ENCODE assay signal across 8 cellular contexts in genomic region chr6:33634203-33634727, GRCh38. TPM values are rescaled to one million over a fixed set of nuclear protein-coding genes. Genes with fewer than 3 reads are reported as not detected.
DNase-seq lines count a peak whose midpoint lies in the region; ATAC-seq and TF ChIP-seq lines count a peak whose summit lies in the region.

No MANE protein-coding gene starts in this region.

- peaks cover 51% of the 10 kb centered on the region for H3K4me1 Mint-ChIP-seq in MCF 10A (ENCODE audit: insufficient read depth, unreplicated experiment)
- peaks cover 45% of the 10 kb centered on the region for H3K4me1 Mint-ChIP-seq in memory B cell

- intact Hi-C loops in MCF 10A (cut with micrococcal nuclease), result no loop called here

- H3K9me3 Mint-ChIP-seq in MCF 10A (ENCODE audit: unreplicated experiment), result no peaks in the 10 kb centered on the region
- H3K9me3 Mint-ChIP-seq in memory B cell, result no peaks in the 10 kb centered on the region

- POLR2A ChIA-PET in MCF 10A (lab: Yijun Ruan, JAX), result interaction anchor here (0.9 to 4.5 kb wide), 5 partner anchors 10 to 48 kb away, joined by 3 to 51 read pairs (median 3); partner anchors contain the start of gene ITPR3

- H2AFZ ChIP-seq in ACC112 (ENCODE audit: low read length, unreplicated experiment), result no peak overlapping the region
- no peak overlapping the region for H2AFZ ChIP-seq in Karpas-422 (ENCODE audit: low read length)

- peaks cover 32% of the 10 kb centered on the region for H4K20me1 ChIP-seq in Karpas-422 (ENCODE audit: insufficient read depth, low read depth, low read length)

- no TSS peak for BruUV-seq in MCF 10A (replicated peaks; lab: Mats Ljungman, UMichigan)

- peak overlapping the region; percentile 83 for H3K4me3 ChIP-seq in ACC112 (ENCODE audit: low read depth, low read length)
- peak overlapping the region; percentile 56; the same call in 1 of the 2 replicates for H3K4me3 ChIP-seq in Karpas-422 (ENCODE audit: low read length)

- H3K9me3 ChIP-seq in Karpas-422 (ENCODE audit: low read length), result no peaks in the 10 kb centered on the region

- H3K79me2 ChIP-seq in ACC112 (ENCODE audit: control insufficient read depth, insufficient read depth, low read length, unreplicated experiment) (peaks cover 48% of the 10 kb centered on the region), Karpas-422 (ENCODE audit: low read length) (no peaks in the 10 kb centered on the region)

- H3K36me3 Mint-ChIP-seq in MCF 10A (ENCODE audit: insufficient read depth, unreplicated experiment), result peaks cover 16% of the 10 kb centered on the region
- H3K36me3 Mint-ChIP-seq in memory B cell, result peaks cover 12% of the 10 kb centered on the region

- H3K27ac Mint-ChIP-seq in MCF 10A (ENCODE audit: low read depth, unreplicated experiment) (no peak overlapping the region), memory B cell (peak overlapping the region; percentile 19)

- no peaks in the 10 kb centered on the region for H3K36me3 ChIP-seq in ACC112 (ENCODE audit: insufficient read depth, low read length)
- H3K36me3 ChIP-seq in Karpas-422 (ENCODE audit: insufficient read depth, low read length), result no peaks in the 10 kb centered on the region

- no peak overlapping the region for H3K27ac ChIP-seq in ACC112 (ENCODE audit: low read depth, low read length)
- H3K27ac ChIP-seq in Karpas-422 (ENCODE audit: low read length), result no peak overlapping the region

- DNase-seq in Karpas-422, result no peak
- DNase-seq in MCF 10A (ENCODE audit: unreplicated experiment), result no peak
- DNase-seq in memory B cell (ENCODE audit: low spot score in 2 of 2), result no peak
- DNase-seq in cerebellar nuclear complex (lab: John Stamatoyannopoulos, UW), result no peak
- no peak for DNase-seq in HK-2 (ENCODE audit: unreplicated experiment)

- H3K9me2 ChIP-seq in Karpas-422 (replicated peaks; ENCODE audit: insufficient read depth, low read length), result no peaks in the 10 kb centered on the region

- H3K9ac ChIP-seq in Karpas-422 (ENCODE audit: low read length), result peak overlapping the region; percentile 54

- H3K27me3 Mint-ChIP-seq in MCF 10A (ENCODE audit: insufficient read depth, unreplicated experiment) (no peaks in the 10 kb centered on the region), memory B cell (no peaks in the 10 kb centered on the region)

- no peaks in the 10 kb centered on the region for H3K27me3 ChIP-seq in ACC112 (ENCODE audit: insufficient read depth, low read length)
- H3K27me3 ChIP-seq in Karpas-422 (ENCODE audit: low read length), result no peaks in the 10 kb centered on the region

- peak overlapping the region; percentile 61 for H3K4me2 ChIP-seq in Karpas-422 (ENCODE audit: low read depth, low read length, poor library complexity, severe bottlenecking)

- CTCF ChIA-PET in MCF 10A (lab: Yijun Ruan, JAX), result interaction anchor here (0.9 to 2.2 kb wide), 4 partner anchors 12 to 67 kb away, joined by 3 to 10 read pairs (median 4); no protein-coding TSS in a partner anchor

- ATAC-seq in memory B cell (ENCODE audit: low read depth) (no peak), HG03045 (IDR thresholded peaks at IDR 0.05; ENCODE audit: unreplicated experiment) (no peak), GM19467 (IDR thresholded peaks at IDR 0.05; ENCODE audit: unreplicated experiment) (no peak)

- H3K4me1 ChIP-seq in ACC112 (ENCODE audit: control insufficient read depth, insufficient read depth, low read length, unreplicated experiment), result peaks cover 21% of the 10 kb centered on the region
- H3K4me1 ChIP-seq in Karpas-422 (ENCODE audit: low read length), result peaks cover 11% of the 10 kb centered on the region

- TF ChIP-seq CTCF in MCF 10A (IDR thresholded peaks at IDR 0.05; ENCODE audit: unreplicated experiment), result no peak

- peak overlapping the region; percentile 72 for H3K4me3 Mint-ChIP-seq in MCF 10A (ENCODE audit: unreplicated experiment)
- peak overlapping the region; percentile 80 for H3K4me3 Mint-ChIP-seq in memory B cell

RNA-seq across cellular contexts. Expression of gene ITPR3, which starts 13.1 kb away (rescaled TPM):
- total RNA-seq in Karpas-422 (2014; rRNA removed; shearing (Covaris generic); ENCODE audit: low replicate concordance), result 3.9 and 6.1 TPM in 2 replicates
- 86.9 and 109 TPM in 2 replicates for total RNA-seq in MCF 10A (2022)

RNA-seq across cellular contexts. Expression of gene BAK1, which starts 54.2 kb away (rescaled TPM):
- 9.9 and 18.7 TPM in 2 replicates for total RNA-seq in Karpas-422 (2014; rRNA removed; shearing (Covaris generic); ENCODE audit: low replicate concordance)
- total RNA-seq in MCF 10A (2022), result 45.8 and 57.7 TPM in 2 replicates

Comparison
In these comparisons a context has a peak if more than half of its experiments do, and no peak if none do; other contexts are left out.
1. RNA of gene ITPR3, which starts 13.1 kb away (total RNA-seq): 86.9 to 109 TPM in MCF 10A; 3.9 to 6.1 TPM in Karpas-422; every median in the first group is over 10 times any median in the second.